ENCODE assay signal across 18 cellular contexts in genomic region chr17:46795379-46795952, GRCh38. TPM values are rescaled to one million over a fixed set of nuclear protein-coding genes. Genes with fewer than 3 reads are reported as not detected.
DNase-seq lines count a peak whose midpoint lies in the region; ATAC-seq, FAIRE-seq and TF ChIP-seq lines count a peak whose summit lies in the region.
"Had no signal": no experiment of that assay in that cellular context is flagged by ENCODE, and none has a peak within 500 bp of the region (broad histone marks: within the 10 kb centered on the region; RNA-seq: fewer than 3 reads in every experiment).

No MANE protein-coding gene starts in this region.

- H3K4me3 Mint-ChIP-seq in MCF 10A (ENCODE audit: unreplicated experiment): no peak overlapping the region
- H3K4me3 Mint-ChIP-seq: activated CD8-positive, alpha-beta T cell treated with anti-CD3 and anti-CD28 coated beads, Interleukin-2, amount 10 ng/mL, durations not matched to agents 7 days and 5 days; effector memory CD8-positive, alpha-beta T cell had no signal

- FAIRE-seq in RCC 7860 (lab: Jason Lieb, UNC) (peak; percentile 43), K562 (lab: Jason Lieb, UNC) (peak; percentile 98), urothelium cell line (lab: Jason Lieb, UNC) (no peak)
- FAIRE-seq: frontal cortex had no signal

- H3K4me2 ChIP-seq in mammary epithelial cell (ENCODE audit: insufficient read depth, low read depth, low read length) (no peak overlapping the region), K562 (ENCODE audit: insufficient read depth, low read length) (peak overlapping the region; percentile 79)

- H3K36me3 Mint-ChIP-seq in MCF 10A (ENCODE audit: insufficient read depth, unreplicated experiment): no peaks in the 10 kb centered on the region

- peak; percentile 76 for TF ChIP-seq EP300 in K562 (IDR thresholded peaks at IDR 0.05; ENCODE audit: low read length)

- no peaks in the 10 kb centered on the region for H3K36me3 ChIP-seq in mammary epithelial cell (ENCODE audit: insufficient read depth, low read length)
- H3K36me3 ChIP-seq in K562 (ENCODE audit: control insufficient read depth, insufficient read depth, low read length): no peaks in the 10 kb centered on the region
- H3K36me3 ChIP-seq: breast epithelium had no signal

- intact Hi-C loops in MCF 10A (cut with micrococcal nuclease): no loop called here
- intact Hi-C loops in mammary epithelial cell (cut with micrococcal nuclease): no loop called here
- intact Hi-C loops in K562 (cut with micrococcal nuclease): no loop called here

- H3K9me3 ChIP-seq in mammary epithelial cell (replicated peaks; ENCODE audit: insufficient read depth, low read length): no peaks in the 10 kb centered on the region
- H3K9me3 ChIP-seq in K562 (replicated peaks; ENCODE audit: control insufficient read depth, insufficient read depth, low read depth, low read length): peaks cover 2% of the 10 kb centered on the region; the same call in 1 of the 2 replicates
- H3K9me3 ChIP-seq: breast epithelium had no signal

- H4K20me1 ChIP-seq in mammary epithelial cell (ENCODE audit: insufficient read depth, low read length) (no peaks in the 10 kb centered on the region), K562 (replicated peaks; ENCODE audit: control insufficient read depth, insufficient read depth, low read length) (no peaks in the 10 kb centered on the region)

- H2AFZ ChIP-seq in mammary epithelial cell (ENCODE audit: low read depth, low read length) (no peak overlapping the region), K562 (ENCODE audit: low read depth, low read length) (peak overlapping the region; percentile 99)

- H3K27me3 ChIP-seq in mammary epithelial cell (ENCODE audit: insufficient read depth, low read length) (no peaks in the 10 kb centered on the region), K562 (ENCODE audit: control insufficient read depth in 2 of 2, insufficient read depth in 2 of 2, low read length in 2 of 2) (no peaks in the 10 kb centered on the region)
- H3K27me3 ChIP-seq: breast epithelium had no signal

- no peaks in the 10 kb centered on the region for H3K79me2 ChIP-seq in mammary epithelial cell (ENCODE audit: insufficient read depth, low read length)
- H3K79me2 ChIP-seq in K562 (ENCODE audit: control insufficient read depth, insufficient read depth, low read length): no peaks in the 10 kb centered on the region

- TF ChIP-seq CTCF in MCF 10A (IDR thresholded peaks at IDR 0.05; ENCODE audit: unreplicated experiment) (no peak), mammary epithelial cell (conservative IDR thresholded peaks at IDR 0.05 in 1 of 2, IDR thresholded peaks at IDR 0.05 in 1 of 2; ENCODE audit: extremely low read depth in 1 of 2, insufficient read depth in 1 of 2, low read depth in 1 of 2, low read length in 2 of 2) (no peak), K562 (IDR thresholded peaks at IDR 0.05 in 2 of 3, conservative IDR thresholded peaks at IDR 0.05 in 1 of 3; ENCODE audit: insufficient read depth in 2 of 3, low read depth in 1 of 3, low read length in 3 of 3) (no peak)

- peaks cover 7% of the 10 kb centered on the region for H3K4me1 Mint-ChIP-seq in MCF 10A (ENCODE audit: insufficient read depth, unreplicated experiment)

- H3K9me1 ChIP-seq in K562 (ENCODE audit: control insufficient read depth, insufficient read depth, low read length): no peaks in the 10 kb centered on the region

- CTCF ChIA-PET in MCF 10A (lab: Yijun Ruan, JAX) (interaction anchor here (0.6 kb wide), 1 partner anchor 14 kb away, joined by 3 read pairs; no protein-coding TSS in a partner anchor), mammary epithelial cell (lab: Charles Lee; ENCODE audit: low non-redundant PET) (no interaction called here), K562 (lab: Yijun Ruan, JAX; ENCODE audit: low intra/inter-chr PET ratio) (no interaction called here)

- in situ Hi-C loops in mammary epithelial cell (cut with MboI; ENCODE audit: low sequenced_read_pairs in 2 of 2): no loop called here
- in situ Hi-C loops in K562 (cut with MboI): no loop called here

- POLR2A ChIA-PET in MCF 10A (lab: Yijun Ruan, JAX) (no interaction called here), K562 (lab: Yijun Ruan, JAX) (interaction anchor here (0.8 to 1.4 kb wide), 4 partner anchors 8 to 20 kb away, joined by 3 to 4 read pairs (median 3); no protein-coding TSS in a partner anchor)

- H3K27ac ChIP-seq in mammary epithelial cell (ENCODE audit: insufficient read depth, low read depth, low read length) (no peak overlapping the region), K562 (ENCODE audit: extremely low read depth, low read depth, low read length) (peak overlapping the region; percentile 91)
- H3K27ac ChIP-seq: breast epithelium had no signal

- H3K9ac ChIP-seq in mammary epithelial cell (ENCODE audit: insufficient read depth, low read length): no peak overlapping the region
- H3K9ac ChIP-seq in K562 (ENCODE audit: insufficient read depth in 1 of 2, low read depth in 2 of 2, low read length in 2 of 2): peak overlapping the region; percentile 89 to 94

- no peaks in the 10 kb centered on the region for H3K9me3 Mint-ChIP-seq in MCF 10A (ENCODE audit: unreplicated experiment)
- H3K9me3 Mint-ChIP-seq: effector memory CD8-positive, alpha-beta T cell had no signal

- ATAC-seq in K562: peak; percentile 99
- no peak for ATAC-seq in GM18909 (IDR thresholded peaks at IDR 0.05; ENCODE audit: poor library complexity, unreplicated experiment)
- ATAC-seq: activated CD8-positive, alpha-beta T cell treated with anti-CD3 and anti-CD28 coated beads, Interleukin-2, amount 10 ng/mL, durations not matched to agents 7 days and 5 days; effector memory CD8-positive, alpha-beta T cell had no signal

- peak; percentile 66 for TF ChIP-seq POLR2A in K562 (conservative IDR thresholded peaks at IDR 0.05)

- DNase-seq in MCF 10A (ENCODE audit: unreplicated experiment): peak; percentile 86
- no peak for DNase-seq in mammary epithelial cell
- peak; percentile 62 for DNase-seq in RCC 7860 (ENCODE audit: low spot score)
- DNase-seq in K562 (ENCODE audit: extremely low read depth in 1 of 4, low spot score in 3 of 4): peak; percentile 91 to 95 (median 93)
- peak; percentile 80 for DNase-seq in urothelium cell line (ENCODE audit: low spot score)
- DNase-seq in AG08396 (ENCODE audit: low spot score): no peak
- DNase-seq in NCI-H128 (lab: John Stamatoyannopoulos, UW; ENCODE audit: unreplicated experiment): no peak
- DNase-seq: ACHN; activated CD8-positive, alpha-beta T cell treated with anti-CD3 and anti-CD28 coated beads, Interleukin-2, amount 10 ng/mL, durations not matched to agents 7 days and 5 days; activated gamma-delta T cell treated with Interleukin-2 at 50 U/mL for 16 hours; effector memory CD8-positive, alpha-beta T cell; NCI-H1105; NCI-H345; substantia nigra had no signal

- dilution Hi-C loops in mammary epithelial cell (cut with HindIII; ENCODE audit: low sequenced_read_pairs): no loop called here

- BruUV-seq in MCF 10A (replicated peaks; lab: Mats Ljungman, UMichigan): no TSS peak
- no TSS peak for BruUV-seq in mammary epithelial cell (replicated peaks; lab: Mats Ljungman, UMichigan)
- no TSS peak for BruUV-seq in K562 (replicated peaks; lab: Mats Ljungman, UMichigan)

- H3K4me1 ChIP-seq in mammary epithelial cell (ENCODE audit: insufficient read depth, low read length): no peaks in the 10 kb centered on the region
- H3K4me1 ChIP-seq in K562 (replicated peaks in 1 of 2; ENCODE audit: control insufficient read depth in 2 of 2, insufficient read depth in 2 of 2, low read length in 2 of 2): peaks cover 20 to 31% of the 10 kb centered on the region in 2 experiments
- H3K4me1 ChIP-seq: breast epithelium had no signal

- WGBS in mammary epithelial cell (ENCODE audit: low coverage, missing lambda C conversion rate): 65% methylated on average over 12 of the region's 15 CpGs
- 4% methylated on average over 15 of the region's 15 CpGs for WGBS in K562 (ENCODE audit: insufficient coverage, low coverage, missing lambda C conversion rate)

- no peak overlapping the region for H3K4me3 ChIP-seq in mammary epithelial cell (replicated peaks in 1 of 3; ENCODE audit: insufficient read depth in 1 of 3, low read depth in 2 of 3, low read length in 3 of 3)
- H3K4me3 ChIP-seq in K562: peak overlapping the region; percentile 28
- H3K4me3 ChIP-seq: breast epithelium had no signal

- no peak overlapping the region for H3K27ac Mint-ChIP-seq in MCF 10A (ENCODE audit: low read depth, unreplicated experiment)
- H3K27ac Mint-ChIP-seq: activated CD8-positive, alpha-beta T cell treated with anti-CD3 and anti-CD28 coated beads, Interleukin-2, amount 10 ng/mL, durations not matched to agents 7 days and 5 days; effector memory CD8-positive, alpha-beta T cell had no signal

- H3K27me3 Mint-ChIP-seq in MCF 10A (ENCODE audit: insufficient read depth, unreplicated experiment): peaks cover 26% of the 10 kb centered on the region

- TF ChIP-seq RAD21 in K562 (CRISPR knock-in tag; conservative IDR thresholded peaks at IDR 0.05 in 1 of 2, IDR thresholded peaks at IDR 0.05 in 1 of 2): peak; percentile 7 to 16; a peak in 2 of 4 replicates

RNA-seq across cellular contexts. Expression of gene WNT3, which starts 23.0 kb away (rescaled TPM):
- total RNA-seq in MCF 10A (2022) (2.4 and 2.9 TPM in 2 replicates), mammary epithelial cell (1 to 10 TPM; 2.1 to 2.2 TPM), K562 (2014; rRNA removed) (1.5 and 2.9 TPM in 2 replicates), K562 (2014; rRNA removed; fragmentation: Illumina TruSeq; extraction: Trizol) (2.2 and 2.4 TPM in 2 replicates), K562 (2015; rRNA removed; fragmentation: Illumina TruSeq; extraction: Trizol) (2.6 and 2.8 TPM in 2 replicates), K562 (2021) (2.7 and 3.5 TPM in 2 replicates)
- polyA plus RNA-seq in mammary epithelial cell (1.5 TPM), K562 (2011; rRNA removed) (5.9 and 6.1 TPM in 2 replicates), K562 (2014; fragmentation: Illumina TruSeq; extraction: Trizol) (3.2 and 3.6 TPM in 2 replicates), K562 (2014; fragmentation: Nextera tagmentation; extraction: Ambion mirVana) (1 to 10 TPM; 2.1 to 3.5 TPM), K562 (2014; rRNA removed) (2.5 and 3.3 TPM in 2 replicates)
- 0.57 TPM for polyA minus RNA-seq in mammary epithelial cell
- total RNA-seq in K562 (2011; cell fraction: chromatin; rRNA removed; ENCODE audit: low replicate concordance): 8.1 and 10.9 TPM in 2 replicates
- total RNA-seq in K562 (2011; cell fraction: nucleolus; rRNA removed): 6.1 and 6.8 TPM in 2 replicates
- total RNA-seq in K562 (2011; cell fraction: nucleoplasm; rRNA removed): 7.8 and 8.3 TPM in 2 replicates
- 3.4 and 3.9 TPM in 2 replicates for polyA plus RNA-seq in K562 (2011; cell fraction: cytosol; rRNA removed)
- 18.0 and 19.7 TPM in 2 replicates for polyA plus RNA-seq in K562 (2011; cell fraction: nucleus; rRNA removed)
- polyA plus RNA-seq in K562 (2012): 2.5 and 2.8 TPM in 2 replicates
- polyA minus RNA-seq in K562 (2011; rRNA and poly(A)+ RNA removed): 2.9 and 3.6 TPM in 2 replicates
- 2.0 and 2.4 TPM in 2 replicates for polyA minus RNA-seq in K562 (2011; cell fraction: cytosol; rRNA and poly(A)+ RNA removed)
- 2.6 and 2.7 TPM in 2 replicates for polyA minus RNA-seq in K562 (2011; cell fraction: nucleus; rRNA and poly(A)+ RNA removed)
- total RNA-seq: activated CD8-positive, alpha-beta T cell treated with anti-CD3 and anti-CD28 coated beads, Interleukin-2, amount 10 ng/mL, durations not matched to agents 7 days and 5 days had no signal

RNA-seq across cellular contexts. Expression of gene WNT9B, which starts 55.9 kb away (rescaled TPM):
- total RNA-seq in MCF 10A (2022) (not detected in 2 replicates), mammary epithelial cell (not detected), K562 (2014; rRNA removed) (not detected in 2 replicates), K562 (2014; rRNA removed; fragmentation: Illumina TruSeq; extraction: Trizol) (not detected in 2 replicates), K562 (2015; rRNA removed; fragmentation: Illumina TruSeq; extraction: Trizol) (not detected in 2 replicates), K562 (2021) (not detected in 2 replicates)
- polyA plus RNA-seq in mammary epithelial cell (not detected), K562 (2011; rRNA removed) (not detected in 2 replicates), K562 (2014; fragmentation: Illumina TruSeq; extraction: Trizol) (not detected in 2 replicates), K562 (2014; fragmentation: Nextera tagmentation; extraction: Ambion mirVana) (not detected), K562 (2014; rRNA removed) (not detected in 2 replicates)
- polyA minus RNA-seq in mammary epithelial cell: not detected
- not detected in 2 replicates for total RNA-seq in K562 (2011; cell fraction: chromatin; rRNA removed; ENCODE audit: low replicate concordance)
- total RNA-seq in K562 (2011; cell fraction: nucleolus; rRNA removed): not detected in 2 replicates
- total RNA-seq in K562 (2011; cell fraction: nucleoplasm; rRNA removed): not detected in 2 replicates
- not detected in 2 replicates for polyA plus RNA-seq in K562 (2011; cell fraction: cytosol; rRNA removed)
- polyA plus RNA-seq in K562 (2011; cell fraction: nucleus; rRNA removed): not detected in 2 replicates
- not detected in 2 replicates for polyA plus RNA-seq in K562 (2012)
- not detected in 2 replicates for polyA minus RNA-seq in K562 (2011; rRNA and poly(A)+ RNA removed)
- not detected in 2 replicates for polyA minus RNA-seq in K562 (2011; cell fraction: cytosol; rRNA and poly(A)+ RNA removed)
- polyA minus RNA-seq in K562 (2011; cell fraction: nucleus; rRNA and poly(A)+ RNA removed): not detected in 2 replicates
- total RNA-seq: activated CD8-positive, alpha-beta T cell treated with anti-CD3 and anti-CD28 coated beads, Interleukin-2, amount 10 ng/mL, durations not matched to agents 7 days and 5 days; frontal cortex; kidney epithelial cell had no signal

Comparison
In these comparisons a context has a peak if more than half of its experiments do, and no peak if none do; other contexts are left out.
1. DNase-seq: peak in MCF 10A (single experiment), RCC 7860 (single experiment), K562 (4 of 4) and urothelium cell line (single experiment); none in mammary epithelial cell (single experiment), AG08396 (single experiment) and NCI-H128 (single experiment).